Comparison of ENCODE assay signal across 2 cellular contexts in the genomic region with DNA sequence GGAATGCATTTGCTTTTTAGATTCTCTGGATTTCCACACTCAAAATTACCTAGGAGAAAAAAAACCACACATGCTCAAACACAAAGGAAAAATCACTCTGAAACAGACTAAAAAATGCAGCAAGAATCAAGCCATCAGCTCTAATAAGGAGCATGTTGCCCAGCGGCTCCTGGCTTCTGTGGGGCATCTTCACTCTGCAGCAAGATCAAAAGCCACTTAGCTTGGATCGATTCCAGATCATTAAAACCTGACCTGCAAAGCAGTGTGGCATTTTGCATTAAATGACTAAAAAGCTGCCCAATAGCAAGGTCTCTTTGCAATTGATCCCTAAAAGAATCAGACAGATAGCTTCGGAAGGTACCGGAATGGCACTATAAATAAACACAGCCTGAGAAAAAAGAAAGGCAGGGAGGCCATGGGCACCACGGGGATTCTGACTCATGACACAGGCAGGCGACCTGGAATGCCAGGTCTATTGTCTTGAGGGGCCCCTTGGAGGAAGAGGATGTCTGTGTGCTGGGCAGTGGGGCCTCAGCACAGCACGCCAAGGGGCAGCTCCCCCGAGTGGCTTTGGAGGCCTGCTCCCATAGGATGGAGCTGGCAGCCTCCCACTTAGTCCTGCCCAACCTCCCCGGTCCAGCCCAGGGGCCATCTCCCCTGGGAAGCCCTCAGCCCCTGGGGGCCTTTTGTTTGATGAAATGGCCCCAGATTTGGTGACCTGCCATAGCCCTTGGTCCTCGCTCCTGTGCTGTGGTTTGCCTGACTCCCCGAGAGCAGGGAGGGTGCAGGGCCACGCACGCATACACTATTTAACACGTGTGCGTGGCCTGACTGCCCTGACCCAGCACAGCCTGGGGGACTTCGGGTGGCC.
TF ChIP-seq lines count a peak whose summit lies in the region.

No MANE protein-coding gene starts in this region.

TF ChIP-seq in A549, 52 proteins besides CTCF, POLR2A, EP300 and RAD21:
- TF ChIP-seq JUN (IDR thresholded peaks at IDR 0.05) (peak in 1 of 2 experiments; percentile 50; a peak in 1 of 5 replicates), FOSL2 (IDR thresholded peaks at IDR 0.05) (0 out of 2 replicates have a peak, but pooled peaks have one; percentile 20), FOSL2 (CRISPR knock-in tag; IDR thresholded peaks at IDR 0.05) (peak; percentile 76), SREBF2 (IDR thresholded peaks at IDR 0.05) (no peak)
- TF ChIP-seq, protein P1, sequence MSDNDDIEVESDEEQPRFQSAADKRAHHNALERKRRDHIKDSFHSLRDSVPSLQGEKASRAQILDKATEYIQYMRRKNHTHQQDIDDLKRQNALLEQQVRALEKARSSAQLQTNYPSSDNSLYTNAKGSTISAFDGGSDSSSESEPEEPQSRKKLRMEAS (IDR thresholded peaks at IDR 0.05): peak; percentile 58; the same call in 1 of the 2 replicates

TF ChIP-seq in K562, 482 proteins besides CTCF, POLR2A, EP300 and RAD21:
- TF ChIP-seq NFE2 (IDR thresholded peaks at IDR 0.05; ENCODE audit: low read depth) (no peak), ELF4 (CRISPR knock-in tag; IDR thresholded peaks at IDR 0.05) (no peak), HNRNPK (IDR thresholded peaks at IDR 0.05; ENCODE audit: low read depth, low read length, poor library complexity, severe bottlenecking) (no peak), MTA2 (IDR thresholded peaks at IDR 0.05; ENCODE audit: low read depth) (no peak), RUNX1 (IDR thresholded peaks at IDR 0.05; ENCODE audit: low read depth) (no peak), RBFOX2 (IDR thresholded peaks at IDR 0.05; ENCODE audit: low read depth, low read length) (peak; percentile 67)
